Comparison of ENCODE assay signal across 8 cellular contexts in genomic region chr6:104860221-104860620, GRCh38. TPM values are rescaled to one million over a fixed set of nuclear protein-coding genes. Genes with fewer than 3 reads are reported as not detected.
DNase-seq lines count a peak whose midpoint lies in the region; ATAC-seq and TF ChIP-seq lines count a peak whose summit lies in the region.

No MANE protein-coding gene starts in this region.

- H3K79me2 ChIP-seq in OCI-LY3 (ENCODE audit: low read length) (no peaks in the 10 kb centered on the region), parathyroid adenoma (no peaks in the 10 kb centered on the region)

- BruUV-seq in Calu3 (replicated peaks; lab: Mats Ljungman, UMichigan): no TSS peak

- peak overlapping the region; percentile 76 for H2AFZ ChIP-seq in OCI-LY3 (ENCODE audit: low read depth, low read length)
- peak overlapping the region; percentile 86 for H2AFZ ChIP-seq in parathyroid adenoma

- no peaks in the 10 kb centered on the region for H4K20me1 ChIP-seq in OCI-LY3 (ENCODE audit: insufficient read depth, low read length)

- no peaks in the 10 kb centered on the region for H3K9me3 Mint-ChIP-seq in Calu3 (ENCODE audit: low read depth, unreplicated experiment)
- no peaks in the 10 kb centered on the region for H3K9me3 Mint-ChIP-seq in endothelial cell (ENCODE audit: unreplicated experiment)

- ATAC-seq in HG03469 (IDR thresholded peaks at IDR 0.05; ENCODE audit: unreplicated experiment): no peak
- no peak for ATAC-seq in HG03460 (IDR thresholded peaks at IDR 0.05; ENCODE audit: unreplicated experiment)
- ATAC-seq in HG03196 (IDR thresholded peaks at IDR 0.05; ENCODE audit: unreplicated experiment): no peak

- no peak overlapping the region for H3K27ac Mint-ChIP-seq in Calu3 (ENCODE audit: unreplicated experiment)
- peak overlapping the region; percentile 61 for H3K27ac Mint-ChIP-seq in endothelial cell (ENCODE audit: unreplicated experiment)

- H3K4me1 ChIP-seq in OCI-LY3 (ENCODE audit: low read length): peaks cover 11% of the 10 kb centered on the region; the same call in 1 of the 2 replicates
- peaks cover 4% of the 10 kb centered on the region for H3K4me1 ChIP-seq in parathyroid adenoma

- H3K4me3 ChIP-seq in OCI-LY3 (ENCODE audit: low read length): peak overlapping the region; percentile 88
- H3K4me3 ChIP-seq in parathyroid adenoma (ENCODE audit: low read depth, low read length): peak overlapping the region; percentile 73

- H3K4me3 Mint-ChIP-seq in Calu3 (ENCODE audit: low read depth, unreplicated experiment): peak overlapping the region; percentile 92
- peak overlapping the region; percentile 92 for H3K4me3 Mint-ChIP-seq in endothelial cell (ENCODE audit: unreplicated experiment)

- H3K9ac ChIP-seq in OCI-LY3 (ENCODE audit: low read length): peak overlapping the region; percentile 71
- no peak overlapping the region for H3K9ac ChIP-seq in parathyroid adenoma

- H3K9me3 ChIP-seq in OCI-LY3 (ENCODE audit: insufficient read depth, low read length) (no peaks in the 10 kb centered on the region), parathyroid adenoma (ENCODE audit: control insufficient read depth, low read length) (no peaks in the 10 kb centered on the region)

- H3K36me3 Mint-ChIP-seq in Calu3 (ENCODE audit: insufficient read depth, unreplicated experiment) (peaks cover 20% of the 10 kb centered on the region), endothelial cell (ENCODE audit: low read depth, unreplicated experiment) (no peaks in the 10 kb centered on the region)

- CTCF ChIA-PET in Calu3 (lab: Charles Lee): no interaction called here

- DNase-seq in Calu3 (peak; percentile 4), endothelial cell (ENCODE audit: low spot score) (no peak), NOMO-1 (lab: John Stamatoyannopoulos, UW; ENCODE audit: unreplicated experiment in 2 of 2) (no peak)

- intact Hi-C loops in Calu3 (cut with micrococcal nuclease; ENCODE audit: unreplicated experiment): no loop called here

- no peak overlapping the region for H3K27ac ChIP-seq in OCI-LY3 (ENCODE audit: low read length)
- peak overlapping the region; percentile 33 for H3K27ac ChIP-seq in parathyroid adenoma

- H3K36me3 ChIP-seq in OCI-LY3 (replicated peaks; ENCODE audit: low read depth, low read length) (no peaks in the 10 kb centered on the region), parathyroid adenoma (ENCODE audit: control insufficient read depth, insufficient read depth, low read length) (no peaks in the 10 kb centered on the region)

- no peaks in the 10 kb centered on the region for H3K27me3 Mint-ChIP-seq in Calu3 (ENCODE audit: unreplicated experiment)
- no peaks in the 10 kb centered on the region for H3K27me3 Mint-ChIP-seq in endothelial cell (ENCODE audit: unreplicated experiment)

- TF ChIP-seq CTCF in Calu3 (IDR thresholded peaks at IDR 0.05; ENCODE audit: unreplicated experiment) (no peak), OCI-LY3 (IDR thresholded peaks at IDR 0.05; ENCODE audit: low read depth, low read length) (no peak), endothelial cell (IDR thresholded peaks at IDR 0.05; ENCODE audit: unreplicated experiment) (no peak), parathyroid adenoma (IDR thresholded peaks at IDR 0.05) (no peak)

- H3K27me3 ChIP-seq in OCI-LY3 (ENCODE audit: low read depth, low read length): no peaks in the 10 kb centered on the region
- H3K27me3 ChIP-seq in parathyroid adenoma (ENCODE audit: control insufficient read depth, insufficient read depth, low read length): no peaks in the 10 kb centered on the region

- H3K4me1 Mint-ChIP-seq in Calu3 (ENCODE audit: low read depth, unreplicated experiment) (peaks cover 9% of the 10 kb centered on the region), endothelial cell (ENCODE audit: unreplicated experiment) (peaks cover 15% of the 10 kb centered on the region)

- H3K4me2 ChIP-seq in OCI-LY3 (ENCODE audit: low read length): peak overlapping the region; percentile 56
- H3K4me2 ChIP-seq in parathyroid adenoma (ENCODE audit: low read length): peak overlapping the region; percentile 72

RNA-seq across cellular contexts. Expression of gene HACE1, which starts 0.5 kb away (rescaled TPM):
- total RNA-seq in Calu3 (2022): 7.9 and 12.5 TPM in 2 replicates
- total RNA-seq in endothelial cell (ENCODE audit: unreplicated experiment): 23.0 TPM
